Comparison of ENCODE assay signal across 24 cellular contexts in genomic region chr12:58293308-58293983, GRCh38.
"Had no signal": no experiment of that assay in that cellular context is flagged by ENCODE, and none has a peak within 500 bp of the region (broad histone marks: within the 10 kb centered on the region; RNA-seq: fewer than 3 reads in every experiment).

No MANE protein-coding gene starts in this region.

- DNase-seq: activated CD4-positive, alpha-beta memory T cell treated with anti-CD3 and anti-CD28 coated beads for 36 hours; activated CD4-positive, alpha-beta T cell treated with anti-CD3 and anti-CD28 coated beads, Interleukin-2, amount 10 ng/mL, durations not matched to agents 7 days and 5 days; activated CD4-positive, CD25-positive, alpha-beta regulatory T cell; activated gamma-delta T cell; activated naive CD4-positive, alpha-beta T cell treated with anti-CD3 and anti-CD28 coated beads for 36 hours; activated T-cell treated with anti-CD3 and anti-CD28 coated beads for 4 hours; activated T-cell treated with anti-CD3 and anti-CD28 coated beads, Interleukin-2, amount 50 U/mL, for 48 hours; anterior cingulate cortex; central memory CD4-positive, alpha-beta T cell; Kasumi-1; NCI-H146; NCI-H1930; NCI-H510A treated with DMSO at 0.1 percent for 48 hours; NCI-H69; Peyer's patch; Right ventricle myocardium superior; SJCRH30; SK-N-SH; T-helper 1 cell had no signal

- H3K36me3 Mint-ChIP-seq: activated CD4-positive, alpha-beta memory T cell treated with anti-CD3 and anti-CD28 coated beads for 36 hours; activated naive CD8-positive, alpha-beta T cell had no signal

- H3K4me1 ChIP-seq: breast epithelium, Peyer's patch, SJCRH30 had no signal

- H3K9me3 ChIP-seq: breast epithelium, Peyer's patch, SJCRH30, SK-N-SH had no signal

- H3K36me3 ChIP-seq: breast epithelium, Peyer's patch, SJCRH30 had no signal

- H3K27ac ChIP-seq: breast epithelium, Peyer's patch, RWPE1, SJCRH30, VCaP had no signal

- H3K4me3 Mint-ChIP-seq: activated CD4-positive, alpha-beta memory T cell treated with anti-CD3 and anti-CD28 coated beads for 36 hours; activated CD4-positive, alpha-beta T cell treated with anti-CD3 and anti-CD28 coated beads, Interleukin-2, amount 10 ng/mL, durations not matched to agents 7 days and 5 days; activated naive CD4-positive, alpha-beta T cell treated with anti-CD3 and anti-CD28 coated beads for 36 hours; activated naive CD8-positive, alpha-beta T cell; activated T-helper 17 cell treated with anti-CD3 and anti-CD28 coated beads, Interleukin-2, amount 50 U/mL, for 72 hours had no signal

- H3K27ac Mint-ChIP-seq: activated CD4-positive, alpha-beta memory T cell treated with anti-CD3 and anti-CD28 coated beads for 36 hours; activated CD4-positive, alpha-beta T cell treated with anti-CD3 and anti-CD28 coated beads, Interleukin-2, amount 10 ng/mL, durations not matched to agents 7 days and 5 days; activated naive CD4-positive, alpha-beta T cell treated with anti-CD3 and anti-CD28 coated beads for 36 hours; activated naive CD8-positive, alpha-beta T cell; activated T-helper 17 cell treated with anti-CD3 and anti-CD28 coated beads, Interleukin-2, amount 50 U/mL, for 72 hours had no signal

- H3K27me3 ChIP-seq: breast epithelium, Peyer's patch had no signal

- H3K9me3 Mint-ChIP-seq: activated CD4-positive, alpha-beta memory T cell treated with anti-CD3 and anti-CD28 coated beads for 36 hours; activated CD4-positive, alpha-beta T cell treated with anti-CD3 and anti-CD28 coated beads, Interleukin-2, amount 10 ng/mL, durations not matched to agents 7 days and 5 days; activated naive CD4-positive, alpha-beta T cell treated with anti-CD3 and anti-CD28 coated beads for 36 hours had no signal

- H3K4me1 Mint-ChIP-seq: activated CD4-positive, alpha-beta T cell treated with anti-CD3 and anti-CD28 coated beads, Interleukin-2, amount 10 ng/mL, durations not matched to agents 7 days and 5 days; activated T-helper 17 cell treated with anti-CD3 and anti-CD28 coated beads, Interleukin-2, amount 50 U/mL, for 72 hours had no signal

- H3K4me3 ChIP-seq: breast epithelium, Peyer's patch, SJCRH30 had no signal
